In the genomic region with DNA sequence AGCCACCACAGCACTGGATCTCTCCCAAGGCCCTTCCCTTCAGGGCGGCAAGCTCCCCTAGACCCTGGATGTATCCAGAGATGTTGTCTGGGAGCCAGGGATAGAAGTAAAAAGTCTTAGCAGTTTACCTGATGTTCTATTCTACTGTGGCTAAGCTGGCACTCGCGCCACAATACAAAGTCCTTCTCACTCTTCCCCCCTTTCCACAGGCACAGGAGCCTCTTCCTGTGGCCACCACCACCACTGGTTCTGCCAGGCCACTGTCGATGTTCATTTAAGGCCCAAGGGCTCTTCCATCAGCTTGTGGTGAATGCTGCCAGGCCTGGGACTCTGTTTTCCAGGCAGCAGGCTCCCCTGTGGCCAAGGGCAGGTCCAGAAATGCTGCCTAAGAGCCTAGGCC, we compare ENCODE assay signal across 2 cellular contexts.
TF ChIP-seq lines count a peak whose summit lies in the region.

No MANE protein-coding gene starts in this region.

TF ChIP-seq in A549, 52 proteins besides CTCF, POLR2A, EP300 and RAD21:
- TF ChIP-seq CBX8 (IDR thresholded peaks at IDR 0.05) (no peak), MAZ (IDR thresholded peaks at IDR 0.05; ENCODE audit: borderline replicate concordance, low read depth, low read length) (no peak), NR3C1 (IDR thresholded peaks at IDR 0.05) (no peak), KDM5A (IDR thresholded peaks at IDR 0.05) (no peak), FOXS1 (CRISPR knock-in tag; IDR thresholded peaks at IDR 0.05) (no peak), FOSB (CRISPR knock-in tag; IDR thresholded peaks at IDR 0.05) (no peak)
TF ChIP-seq in A549: peak in this region for 0.

TF ChIP-seq in H1, 55 proteins besides CTCF, POLR2A, EP300 and RAD21:
- TF ChIP-seq CHD1 (IDR thresholded peaks at IDR 0.05; ENCODE audit: low read depth, low read length), result no peak
- TF ChIP-seq SP2 (IDR thresholded peaks at IDR 0.05; ENCODE audit: low read length), result no peak
- TF ChIP-seq SP4 (IDR thresholded peaks at IDR 0.05; ENCODE audit: low read length), result no peak
- no peak for TF ChIP-seq SAP30 (IDR thresholded peaks at IDR 0.05; ENCODE audit: insufficient read depth, insufficient replicate concordance, low read length)
- no peak for TF ChIP-seq KDM1A (IDR thresholded peaks at IDR 0.05; ENCODE audit: borderline replicate concordance, low read length)
- no peak for TF ChIP-seq PHF8 (conservative IDR thresholded peaks at IDR 0.05; ENCODE audit: low read depth, low read length)
- TF ChIP-seq CBX8 (IDR thresholded peaks at IDR 0.05; ENCODE audit: borderline replicate concordance, low read depth, low read length), result no peak
- TF ChIP-seq, protein P1, sequence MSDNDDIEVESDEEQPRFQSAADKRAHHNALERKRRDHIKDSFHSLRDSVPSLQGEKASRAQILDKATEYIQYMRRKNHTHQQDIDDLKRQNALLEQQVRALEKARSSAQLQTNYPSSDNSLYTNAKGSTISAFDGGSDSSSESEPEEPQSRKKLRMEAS (IDR thresholded peaks at IDR 0.05), result no peak
- TF ChIP-seq BRCA1 (IDR thresholded peaks at IDR 0.05; ENCODE audit: low read depth, low read length), result no peak
- no peak for TF ChIP-seq EZH2 (IDR thresholded peaks at IDR 0.05; ENCODE audit: low read depth, low read length, severe bottlenecking)
- no peak for TF ChIP-seq POU5F1 (IDR thresholded peaks at IDR 0.05; ENCODE audit: low read depth, low read length)
- TF ChIP-seq SIN3A (conservative IDR thresholded peaks at IDR 0.05 in 1 of 2, IDR thresholded peaks at IDR 0.05 in 1 of 2; ENCODE audit: low read depth in 1 of 2, low read length in 2 of 2), result no peak
- no peak for TF ChIP-seq GABPA (IDR thresholded peaks at IDR 0.05; ENCODE audit: borderline replicate concordance, insufficient read depth, low read length)
- TF ChIP-seq RBBP5 (IDR thresholded peaks at IDR 0.05; ENCODE audit: borderline replicate concordance, low read depth, low read length), result no peak
- TF ChIP-seq, protein P2, sequence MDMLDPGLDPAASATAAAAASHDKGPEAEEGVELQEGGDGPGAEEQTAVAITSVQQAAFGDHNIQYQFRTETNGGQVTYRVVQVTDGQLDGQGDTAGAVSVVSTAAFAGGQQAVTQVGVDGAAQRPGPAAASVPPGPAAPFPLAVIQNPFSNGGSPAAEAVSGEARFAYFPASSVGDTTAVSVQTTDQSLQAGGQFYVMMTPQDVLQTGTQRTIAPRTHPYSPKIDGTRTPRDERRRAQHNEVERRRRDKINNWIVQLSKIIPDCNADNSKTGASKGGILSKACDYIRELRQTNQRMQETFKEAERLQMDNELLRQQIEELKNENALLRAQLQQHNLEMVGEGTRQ (IDR thresholded peaks at IDR 0.05; ENCODE audit: low read length), result no peak
- TF ChIP-seq CTBP2 (IDR thresholded peaks at IDR 0.05; ENCODE audit: borderline replicate concordance, insufficient read depth, insufficient read length, low read length), result no peak
- no peak for TF ChIP-seq TAF7 (optimal IDR thresholded peaks at IDR 0.05; ENCODE audit: borderline replicate concordance, low read depth, low read length)
- no peak for TF ChIP-seq SRF (IDR thresholded peaks at IDR 0.05; ENCODE audit: low read depth, low read length)
